8 cellular contexts compared by ENCODE assay signal in the genomic region with DNA sequence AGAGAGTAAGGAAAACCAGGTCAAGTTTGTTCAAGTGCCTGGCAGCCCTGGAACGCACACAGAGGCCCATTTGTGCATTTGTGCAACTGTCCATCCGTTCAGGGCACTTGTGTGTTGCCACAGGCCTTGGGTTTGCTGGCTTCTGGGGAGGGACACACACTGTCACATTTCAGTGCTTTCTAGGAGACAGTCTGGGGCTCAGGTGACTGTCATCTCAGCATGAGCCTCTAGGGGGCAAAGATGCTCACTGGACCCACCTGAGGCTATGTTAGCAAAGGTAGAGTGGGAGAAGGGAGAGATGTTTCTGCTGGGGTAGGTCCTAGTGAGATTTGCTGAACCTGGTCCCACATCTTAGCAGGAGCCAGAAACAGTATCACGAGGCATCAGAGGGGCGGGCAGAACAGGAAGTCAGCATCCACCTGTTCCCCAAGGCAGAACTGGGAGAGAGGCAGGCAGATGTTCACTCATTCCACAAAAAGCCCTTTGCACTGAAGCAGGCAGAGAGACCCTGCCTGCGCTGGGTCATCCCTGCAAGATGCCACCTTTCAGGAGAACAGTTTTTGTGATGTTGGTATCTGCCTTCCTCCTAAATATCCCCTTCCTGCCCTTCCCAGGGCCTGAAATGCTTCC. TPM values are rescaled to one million over a fixed set of nuclear protein-coding genes. Genes with fewer than 3 reads are reported as not detected.
DNase-seq lines count a peak whose midpoint lies in the region; ATAC-seq and TF ChIP-seq lines count a peak whose summit lies in the region.

No MANE protein-coding gene starts in this region.

- no peaks in the 10 kb centered on the region for H3K27me3 Mint-ChIP-seq in effector memory CD8-positive, alpha-beta T cell
- no peaks in the 10 kb centered on the region for H3K27me3 Mint-ChIP-seq in neural crest cell (ENCODE audit: low read depth)

- peak; percentile 28 for DNase-seq in DMS 273 (lab: John Stamatoyannopoulos, UW; ENCODE audit: unreplicated experiment)
- no peak for DNase-seq in DMS 273 treated with DMSO at 0.1 percent for 48 hours (lab: John Stamatoyannopoulos, UW)
- DNase-seq in NCI-H1417 treated with DMSO at 0.1 percent for 48 hours (lab: John Stamatoyannopoulos, UW): peak; percentile 3
- peak; percentile 49 to 61 for DNase-seq in activated CD4-positive, alpha-beta T cell treated with anti-CD3 and anti-CD28 coated beads, Interleukin-2, amount 50 U/mL, for 48 hours
- peak; percentile 44 to 59 (median 52) for DNase-seq in effector memory CD8-positive, alpha-beta T cell
- no peak for DNase-seq in neural crest cell (ENCODE audit: low read depth, low spot score)

- H3K9me3 Mint-ChIP-seq in effector memory CD8-positive, alpha-beta T cell: no peaks in the 10 kb centered on the region
- no peaks in the 10 kb centered on the region for H3K9me3 Mint-ChIP-seq in neural crest cell

- H3K36me3 Mint-ChIP-seq in effector memory CD8-positive, alpha-beta T cell (ENCODE audit: insufficient read depth): no peaks in the 10 kb centered on the region
- H3K36me3 Mint-ChIP-seq in neural crest cell (ENCODE audit: low read depth): no peaks in the 10 kb centered on the region

- peak; percentile 70 for TF ChIP-seq CTCF in neural crest cell (conservative IDR thresholded peaks at IDR 0.05)

- ATAC-seq in effector memory CD8-positive, alpha-beta T cell (replicated peaks): peak; percentile 95
- ATAC-seq in GM21825 (IDR thresholded peaks at IDR 0.05; ENCODE audit: unreplicated experiment) (no peak), HG03521 (IDR thresholded peaks at IDR 0.05; ENCODE audit: unreplicated experiment) (no peak)

- peaks cover 11 to 20% of the 10 kb centered on the region in 2 donors for H3K4me1 Mint-ChIP-seq in effector memory CD8-positive, alpha-beta T cell (ENCODE audit: low read depth in 2 of 2)
- H3K4me1 Mint-ChIP-seq in neural crest cell: peaks cover 58% of the 10 kb centered on the region

- no peak overlapping the region for H3K4me3 Mint-ChIP-seq in effector memory CD8-positive, alpha-beta T cell
- peak overlapping the region; percentile 5 for H3K4me3 Mint-ChIP-seq in neural crest cell

- peak overlapping the region; percentile 67 to 74 for H3K27ac Mint-ChIP-seq in effector memory CD8-positive, alpha-beta T cell
- no peak overlapping the region for H3K27ac Mint-ChIP-seq in neural crest cell (ENCODE audit: unreplicated experiment)

RNA-seq across cellular contexts. Expression of a gene that starts 48.5 kb away (rescaled TPM):
- 53.6 and 54.0 TPM in 2 replicates for total RNA-seq in neural crest cell

Comparison
In these comparisons a context has a peak if more than half of its experiments do, and no peak if none do; other contexts are left out.
1. DNase-seq: peak in DMS 273 (single experiment), NCI-H1417 treated with DMSO at 0.1 percent for 48 hours (single experiment), activated CD4-positive, alpha-beta T cell treated with anti-CD3 and anti-CD28 coated beads, Interleukin-2, amount 50 U/mL, for 48 hours (2 of 2) and effector memory CD8-positive, alpha-beta T cell (3 of 3); none in DMS 273 treated with DMSO at 0.1 percent for 48 hours (single experiment) and neural crest cell (single experiment).